1 cellular context compared by ENCODE assay signal in genomic region chr11:125625594-125626380, GRCh38.
TF ChIP-seq lines count a peak whose summit lies in the region.

No MANE protein-coding gene starts in this region.

TF ChIP-seq in K562, 482 proteins besides CTCF, POLR2A, EP300 and RAD21 (continued from another document and continues in another):
- TF ChIP-seq, protein P1, sequence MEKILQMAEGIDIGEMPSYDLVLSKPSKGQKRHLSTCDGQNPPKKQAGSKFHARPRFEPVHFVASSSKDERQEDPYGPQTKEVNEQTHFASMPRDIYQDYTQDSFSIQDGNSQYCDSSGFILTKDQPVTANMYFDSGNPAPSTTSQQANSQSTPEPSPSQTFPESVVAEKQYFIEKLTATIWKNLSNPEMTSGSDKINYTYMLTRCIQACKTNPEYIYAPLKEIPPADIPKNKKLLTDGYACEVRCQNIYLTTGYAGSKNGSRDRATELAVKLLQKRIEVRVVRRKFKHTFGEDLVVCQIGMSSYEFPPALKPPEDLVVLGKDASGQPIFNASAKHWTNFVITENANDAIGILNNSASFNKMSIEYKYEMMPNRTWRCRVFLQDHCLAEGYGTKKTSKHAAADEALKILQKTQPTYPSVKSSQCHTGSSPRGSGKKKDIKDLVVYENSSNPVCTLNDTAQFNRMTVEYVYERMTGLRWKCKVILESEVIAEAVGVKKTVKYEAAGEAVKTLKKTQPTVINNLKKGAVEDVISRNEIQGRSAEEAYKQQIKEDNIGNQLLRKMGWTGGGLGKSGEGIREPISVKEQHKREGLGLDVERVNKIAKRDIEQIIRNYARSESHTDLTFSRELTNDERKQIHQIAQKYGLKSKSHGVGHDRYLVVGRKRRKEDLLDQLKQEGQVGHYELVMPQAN (IDR thresholded peaks at IDR 0.05; ENCODE audit: borderline replicate concordance), result peak; percentile 94
- TF ChIP-seq RBM14 (IDR thresholded peaks at IDR 0.05; ENCODE audit: borderline replicate concordance, insufficient read depth, low read depth, low read length), result 0 out of 2 replicates have a peak, but pooled peaks have one; percentile 38
- TF ChIP-seq ZNF780A (CRISPR knock-in tag; IDR thresholded peaks at IDR 0.05), result no peak
- no peak for TF ChIP-seq KLF10 (CRISPR knock-in tag; IDR thresholded peaks at IDR 0.05)
- peak; percentile 90; the same call in 1 of the 2 replicates for TF ChIP-seq KAT7 (CRISPR knock-in tag; IDR thresholded peaks at IDR 0.05; ENCODE audit: borderline replicate concordance)
- peak in 1 of 2 experiments; percentile 96; a peak in 2 of 4 replicates for TF ChIP-seq HDAC1 (IDR thresholded peaks at IDR 0.05)
- no peak for TF ChIP-seq ZNF318 (IDR thresholded peaks at IDR 0.05; ENCODE audit: borderline replicate concordance in 1 of 2, low read depth in 1 of 2)
- peak; percentile 62 for TF ChIP-seq ARID1B (IDR thresholded peaks at IDR 0.05)
- no peak for TF ChIP-seq GTF2B (IDR thresholded peaks at IDR 0.05; ENCODE audit: extremely low read depth, insufficient read length)
- no peak for TF ChIP-seq U2AF2 (optimal IDR thresholded peaks at IDR 0.05; ENCODE audit: low read depth, low read length)
- peak; percentile 90 for TF ChIP-seq EGR1 (conservative IDR thresholded peaks at IDR 0.05)
- no peak for TF ChIP-seq ZNF696 (CRISPR knock-in tag; conservative IDR thresholded peaks at IDR 0.05)
- no peak for TF ChIP-seq TGIF2 (CRISPR knock-in tag; IDR thresholded peaks at IDR 0.05)
- no peak for TF ChIP-seq HNRNPK (IDR thresholded peaks at IDR 0.05; ENCODE audit: low read depth, low read length, poor library complexity, severe bottlenecking)
- TF ChIP-seq CHCHD3 (CRISPR knock-in tag; IDR thresholded peaks at IDR 0.05), result no peak
- no peak; the same call in none of the 2 replicates for TF ChIP-seq SMARCA5 (IDR thresholded peaks at IDR 0.05)
- TF ChIP-seq JUND (IDR thresholded peaks at IDR 0.05; ENCODE audit: borderline replicate concordance, low read depth, low read length), result peak; percentile 66
- peak; percentile 8; the same call in 1 of the 3 replicates for TF ChIP-seq JUND (tag; IDR thresholded peaks at IDR 0.05; ENCODE audit: borderline replicate concordance, low read depth, low read length)
- TF ChIP-seq, protein P2, sequence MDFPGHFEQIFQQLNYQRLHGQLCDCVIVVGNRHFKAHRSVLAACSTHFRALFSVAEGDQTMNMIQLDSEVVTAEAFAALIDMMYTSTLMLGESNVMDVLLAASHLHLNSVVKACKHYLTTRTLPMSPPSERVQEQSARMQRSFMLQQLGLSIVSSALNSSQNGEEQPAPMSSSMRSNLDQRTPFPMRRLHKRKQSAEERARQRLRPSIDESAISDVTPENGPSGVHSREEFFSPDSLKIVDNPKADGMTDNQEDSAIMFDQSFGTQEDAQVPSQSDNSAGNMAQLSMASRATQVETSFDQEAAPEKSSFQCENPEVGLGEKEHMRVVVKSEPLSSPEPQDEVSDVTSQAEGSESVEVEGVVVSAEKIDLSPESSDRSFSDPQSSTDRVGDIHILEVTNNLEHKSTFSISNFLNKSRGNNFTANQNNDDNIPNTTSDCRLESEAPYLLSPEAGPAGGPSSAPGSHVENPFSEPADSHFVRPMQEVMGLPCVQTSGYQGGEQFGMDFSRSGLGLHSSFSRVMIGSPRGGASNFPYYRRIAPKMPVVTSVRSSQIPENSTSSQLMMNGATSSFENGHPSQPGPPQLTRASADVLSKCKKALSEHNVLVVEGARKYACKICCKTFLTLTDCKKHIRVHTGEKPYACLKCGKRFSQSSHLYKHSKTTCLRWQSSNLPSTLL (IDR thresholded peaks at IDR 0.05), result peak; percentile 20; the same call in 1 of the 2 replicates
- TF ChIP-seq FOS (IDR thresholded peaks at IDR 0.05; ENCODE audit: extremely low read depth, insufficient read length), result no peak
- peak; percentile 100 for TF ChIP-seq RB1 (IDR thresholded peaks at IDR 0.05; ENCODE audit: low read depth)
- peak; percentile 78; the same call in 1 of the 2 replicates for TF ChIP-seq ZNF609 (CRISPR knock-in tag; IDR thresholded peaks at IDR 0.05; ENCODE audit: borderline replicate concordance)
- TF ChIP-seq ZNF668 (CRISPR knock-in tag; IDR thresholded peaks at IDR 0.05), result no peak
- no peak; the same call in 1 of the 2 replicates for TF ChIP-seq ZNF695 (CRISPR knock-in tag; IDR thresholded peaks at IDR 0.05)
- TF ChIP-seq PHTF2 (CRISPR knock-in tag; IDR thresholded peaks at IDR 0.05), result no peak
- 0 out of 2 replicates have a peak, but pooled peaks have one; percentile 43 for TF ChIP-seq ZC3H11A (IDR thresholded peaks at IDR 0.05; ENCODE audit: low read depth, low read length)
- TF ChIP-seq ZC3H4 (CRISPR knock-in tag; IDR thresholded peaks at IDR 0.05; ENCODE audit: borderline replicate concordance), result no peak
- peak; percentile 23; the same call in 1 of the 2 replicates for TF ChIP-seq ZBTB33 (CRISPR knock-in tag; IDR thresholded peaks at IDR 0.05)
- peak; percentile 60; the same call in 1 of the 2 replicates for TF ChIP-seq DPF2 (IDR thresholded peaks at IDR 0.05)
- TF ChIP-seq, protein P3, sequence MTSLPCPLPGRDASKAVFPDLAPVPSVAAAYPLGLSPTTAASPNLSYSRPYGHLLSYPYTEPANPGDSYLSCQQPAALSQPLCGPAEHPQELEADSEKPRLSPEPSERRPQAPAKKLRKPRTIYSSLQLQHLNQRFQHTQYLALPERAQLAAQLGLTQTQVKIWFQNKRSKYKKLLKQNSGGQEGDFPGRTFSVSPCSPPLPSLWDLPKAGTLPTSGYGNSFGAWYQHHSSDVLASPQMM (CRISPR knock-in tag; IDR thresholded peaks at IDR 0.05), result no peak
- TF ChIP-seq ZNF785 (CRISPR knock-in tag; IDR thresholded peaks at IDR 0.05), result no peak
- no peak for TF ChIP-seq RBM25 (IDR thresholded peaks at IDR 0.05; ENCODE audit: low read depth, low read length, severe bottlenecking)
- no peak for TF ChIP-seq SREBF1 (IDR thresholded peaks at IDR 0.05; ENCODE audit: borderline replicate concordance, low read depth, low read length)
- peak; percentile 41; the same call in 1 of the 2 replicates for TF ChIP-seq SOX6 (IDR thresholded peaks at IDR 0.05)
- no peak for TF ChIP-seq ZFP30 (CRISPR knock-in tag; IDR thresholded peaks at IDR 0.05; ENCODE audit: borderline replicate concordance)
- TF ChIP-seq RUNX1 (IDR thresholded peaks at IDR 0.05; ENCODE audit: low read depth), result no peak
- TF ChIP-seq ZNF766 (CRISPR knock-in tag; conservative IDR thresholded peaks at IDR 0.05), result peak; percentile 80
- TF ChIP-seq, protein P4, sequence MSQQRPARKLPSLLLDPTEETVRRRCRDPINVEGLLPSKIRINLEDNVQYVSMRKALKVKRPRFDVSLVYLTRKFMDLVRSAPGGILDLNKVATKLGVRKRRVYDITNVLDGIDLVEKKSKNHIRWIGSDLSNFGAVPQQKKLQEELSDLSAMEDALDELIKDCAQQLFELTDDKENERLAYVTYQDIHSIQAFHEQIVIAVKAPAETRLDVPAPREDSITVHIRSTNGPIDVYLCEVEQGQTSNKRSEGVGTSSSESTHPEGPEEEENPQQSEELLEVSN (IDR thresholded peaks at IDR 0.05; ENCODE audit: borderline replicate concordance in 1 of 2, extremely low read depth in 1 of 2, insufficient read depth in 1 of 2, insufficient read length in 1 of 2, low read depth in 1 of 2, low read length in 1 of 2, poor library complexity in 1 of 2, severe bottlenecking in 1 of 2), result peak; percentile 82 to 85
- TF ChIP-seq TCF7 (IDR thresholded peaks at IDR 0.05; ENCODE audit: borderline replicate concordance), result peak; percentile 72; the same call in 1 of the 2 replicates
- TF ChIP-seq FOXK1 (CRISPR knock-in tag; IDR thresholded peaks at IDR 0.05; ENCODE audit: borderline replicate concordance), result no peak
